17 cellular contexts compared by ENCODE assay signal in genomic region chr17:2202302-2202995, GRCh38.
DNase-seq lines count a peak whose midpoint lies in the region; ATAC-seq and TF ChIP-seq lines count a peak whose summit lies in the region.
"Had no signal": no experiment of that assay in that cellular context is flagged by ENCODE, and none has a peak within 500 bp of the region (broad histone marks: within the 10 kb centered on the region; RNA-seq: fewer than 3 reads in every experiment).

No MANE protein-coding gene starts in this region.

- peaks cover 0 to 34% (median 22%) of the 10 kb centered on the region in 9 donors for H3K4me1 ChIP-seq in heart right ventricle
- H3K4me1 ChIP-seq in right lobe of liver = peaks cover 0 to 3% (median 0%) of the 10 kb centered on the region in 4 donors
- H3K4me1 ChIP-seq in upper lobe of right lung = no peaks in the 10 kb centered on the region
- H3K4me1 ChIP-seq: Caco-2 had no signal

- H3K4me3 ChIP-seq in heart right ventricle (no peak overlapping the region), right lobe of liver (no peak overlapping the region), upper lobe of right lung (no peak overlapping the region)
- H3K4me3 ChIP-seq: MG63, mucosa of descending colon, vagina had no signal

- H3K9me3 ChIP-seq in heart right ventricle (no peaks in the 10 kb centered on the region), right lobe of liver (no peaks in the 10 kb centered on the region), upper lobe of right lung (no peaks in the 10 kb centered on the region)
- H3K9me3 ChIP-seq: Caco-2, MG63, mucosa of descending colon, vagina had no signal

- POLR2A ChIA-PET in activated CD8-positive, alpha-beta T cell treated with anti-CD3 and anti-CD28 coated beads for 36 hours (lab: Charles Lee) = interaction anchor here (0.6 kb wide), 1 partner anchor 133 kb away, joined by 3 read pairs; no protein-coding TSS in a partner anchor

- H3K27me3 Mint-ChIP-seq in activated CD8-positive, alpha-beta T cell treated with anti-CD3 and anti-CD28 coated beads for 36 hours = no peaks in the 10 kb centered on the region
- H3K27me3 Mint-ChIP-seq: brain; dendritic cell treated with granulocyte-macrophage colony-stimulating factor and Interleukin-4, amounts not matched to agents 40 ng/mL and 50 ng/mL, for 4 days had no signal

- TF ChIP-seq CTCF in heart right ventricle (IDR thresholded peaks at IDR 0.05) (no peak), right lobe of liver (IDR thresholded peaks at IDR 0.05) (no peak), upper lobe of right lung (IDR thresholded peaks at IDR 0.05) (no peak)
- no peak for TF ChIP-seq CTCF in activated CD8-positive, alpha-beta T cell treated with anti-CD3 and anti-CD28 coated beads for 36 hours (IDR thresholded peaks at IDR 0.05)

- no peak for TF ChIP-seq POLR2A in right lobe of liver (IDR thresholded peaks at IDR 0.05)

- CTCF ChIA-PET in activated CD8-positive, alpha-beta T cell treated with anti-CD3 and anti-CD28 coated beads for 36 hours (lab: Charles Lee) = interaction anchor here (1.4 kb wide), 1 partner anchor 42 kb away, joined by 5 read pairs; no protein-coding TSS in a partner anchor

- DNase-seq in heart right ventricle (no peak), left cardiac atrium (no peak), right lobe of liver (no peak), upper lobe of right lung (no peak), NCI-H1105 (lab: John Stamatoyannopoulos, UW) (no peak)
- no peak for DNase-seq in activated CD8-positive, alpha-beta T cell treated with anti-CD3 and anti-CD28 coated beads for 36 hours
- DNase-seq: activated gamma-delta T cell; Caco-2; MG63; mucosa of descending colon; NCI-H1694 treated with DMSO at 0.1 percent for 48 hours; NCI-H345; stimulated activated CD4-positive, alpha-beta T cell treated with anti-CD3 and anti-CD28 coated beads, Interleukin-1b, Interleukin-23, amount 100 ng/mL, for 48 hours had no signal

- H3K27ac Mint-ChIP-seq in activated CD8-positive, alpha-beta T cell treated with anti-CD3 and anti-CD28 coated beads for 36 hours = peak overlapping the region; percentile 55
- H3K27ac Mint-ChIP-seq: dendritic cell treated with granulocyte-macrophage colony-stimulating factor and Interleukin-4, amounts not matched to agents 40 ng/mL and 50 ng/mL, for 4 days had no signal

- peak overlapping the region in 8 of 10 donors; percentile 16 to 74 (median 31) for H3K27ac ChIP-seq in heart right ventricle
- no peak overlapping the region for H3K27ac ChIP-seq in right lobe of liver
- no peak overlapping the region for H3K27ac ChIP-seq in upper lobe of right lung
- H3K27ac ChIP-seq: vagina had no signal

- no peaks in the 10 kb centered on the region for H3K27me3 ChIP-seq in heart right ventricle
- H3K27me3 ChIP-seq in right lobe of liver = no peaks in the 10 kb centered on the region
- H3K27me3 ChIP-seq in upper lobe of right lung = no peaks in the 10 kb centered on the region
- H3K27me3 ChIP-seq: MG63, vagina had no signal

- H3K9me3 Mint-ChIP-seq in activated CD8-positive, alpha-beta T cell treated with anti-CD3 and anti-CD28 coated beads for 36 hours = no peaks in the 10 kb centered on the region
- H3K9me3 Mint-ChIP-seq: brain; dendritic cell treated with granulocyte-macrophage colony-stimulating factor and Interleukin-4, amounts not matched to agents 40 ng/mL and 50 ng/mL, for 4 days had no signal

- ATAC-seq in heart right ventricle (no peak), left cardiac atrium (no peak), right lobe of liver (peak in 3 of 4 donors; percentile 27 to 76 (median 64)), upper lobe of right lung (peak; percentile 36), GM18858 (IDR thresholded peaks at IDR 0.05; ENCODE audit: unreplicated experiment) (no peak)
- ATAC-seq in activated CD8-positive, alpha-beta T cell treated with anti-CD3 and anti-CD28 coated beads for 36 hours = peak; percentile 37
- ATAC-seq: mucosa of descending colon had no signal

- H3K4me3 Mint-ChIP-seq in activated CD8-positive, alpha-beta T cell treated with anti-CD3 and anti-CD28 coated beads for 36 hours = no peak overlapping the region
- H3K4me3 Mint-ChIP-seq: brain; dendritic cell treated with granulocyte-macrophage colony-stimulating factor and Interleukin-4, amounts not matched to agents 40 ng/mL and 50 ng/mL, for 4 days had no signal

- intact Hi-C loops in heart right ventricle (cut with DNase I) = no loop called here
- intact Hi-C loops in left cardiac atrium (cut with DNase I) = no loop called here
- intact Hi-C loops in activated CD8-positive, alpha-beta T cell treated with anti-CD3 and anti-CD28 coated beads for 36 hours (cut with micrococcal nuclease) = no loop called here
- intact Hi-C loops in right lobe of liver (cut with DNase I) = no loop called here
- intact Hi-C loops in upper lobe of right lung (cut with DNase I) = no loop called here

- H3K36me3 ChIP-seq in heart right ventricle = peaks cover 0 to 37% (median 0%) of the 10 kb centered on the region in 9 donors
- H3K36me3 ChIP-seq in right lobe of liver = no peaks in the 10 kb centered on the region
- H3K36me3 ChIP-seq in upper lobe of right lung = no peaks in the 10 kb centered on the region
- H3K36me3 ChIP-seq: MG63, vagina had no signal

- peaks cover 21% of the 10 kb centered on the region for H3K4me1 Mint-ChIP-seq in activated CD8-positive, alpha-beta T cell treated with anti-CD3 and anti-CD28 coated beads for 36 hours (ENCODE audit: low read depth)

- H3K36me3 Mint-ChIP-seq in activated CD8-positive, alpha-beta T cell treated with anti-CD3 and anti-CD28 coated beads for 36 hours (ENCODE audit: low read depth) = peaks cover 7% of the 10 kb centered on the region

- 56 to 70% methylated on average over 5 of the region's 5 CpGs for WGBS in heart right ventricle, 2 donors
- 48% methylated on average over 5 of the region's 5 CpGs for WGBS in right lobe of liver (ENCODE audit: insufficient coverage, low coverage, low lambda C conversion rate, missing lambda C conversion rate)

Comparison
In these comparisons a context has a peak if more than half of its experiments do, and no peak if none do; other contexts are left out.
1. ATAC-seq: peak in activated CD8-positive, alpha-beta T cell treated with anti-CD3 and anti-CD28 coated beads for 36 hours (single experiment), right lobe of liver (3 of 4) and upper lobe of right lung (single experiment); none in heart right ventricle (0 of 8), left cardiac atrium (0 of 2) and GM18858 (single experiment).
2. H3K27ac ChIP-seq: peak in heart right ventricle (8 of 10); none in right lobe of liver (0 of 3) and upper lobe of right lung (single experiment).